In the genomic region with DNA sequence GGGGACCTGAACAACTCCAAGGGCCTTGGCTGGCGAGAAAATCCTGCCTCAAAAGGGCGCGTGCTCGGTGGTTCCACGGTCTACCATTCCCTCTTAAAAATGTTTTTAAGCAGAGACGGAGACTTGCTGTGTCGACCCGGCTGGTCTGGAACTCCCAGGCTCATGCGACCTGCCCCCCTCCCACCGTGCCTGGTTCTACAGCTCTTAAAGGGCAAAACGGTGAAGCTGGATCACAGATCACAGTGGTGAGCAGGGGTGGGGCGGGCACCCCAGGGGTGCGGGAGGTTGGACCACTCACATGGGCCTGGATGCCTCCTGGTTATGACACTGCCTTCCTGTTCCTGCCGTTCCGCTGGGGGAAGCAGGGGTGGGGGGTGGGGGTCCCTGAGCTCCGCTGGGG, we compare ENCODE assay signal across 25 cellular contexts. TPM values are rescaled to one million over a fixed set of nuclear protein-coding genes. Genes with fewer than 3 reads are reported as not detected.
"Had no signal": no experiment of that assay in that cellular context is flagged by ENCODE, and none has a peak within 500 bp of the region (broad histone marks: within the 10 kb centered on the region; RNA-seq: fewer than 3 reads in every experiment).

No MANE protein-coding gene starts in this region.

- H3K27me3 Mint-ChIP-seq: activated naive CD4-positive, alpha-beta T cell treated with anti-CD3 and anti-CD28 coated beads, Interleukin-2, amount 50 U/mL, for 24 hours had no signal

- H3K27ac Mint-ChIP-seq: activated B cell treated with CpG ODN at 0.5 μM for 24 hours; activated CD4-positive, alpha-beta T cell treated with anti-CD3 and anti-CD28 coated beads, Interleukin-2, amount 10 ng/mL, durations not matched to agents 24 days and 14 days; activated CD8-positive, alpha-beta T cell treated with anti-CD3 and anti-CD28 coated beads, Interleukin-2, amount 10 ng/mL, durations not matched to agents 7 days and 5 days; activated naive CD4-positive, alpha-beta T cell treated with anti-CD3 and anti-CD28 coated beads, Interleukin-2, amount 50 U/mL, for 24 hours; nephron; T-helper 2 cell treated with Interferon-gamma antibody and Interleukin-4, amounts not matched to agents 5 μg/mL and 100 μg/mL, for 36 hours had no signal

- ATAC-seq: activated CD8-positive, alpha-beta T cell treated with anti-CD3 and anti-CD28 coated beads, Interleukin-2, amount 10 ng/mL, durations not matched to agents 7 days and 5 days had no signal

- H3K36me3 ChIP-seq: tibial artery, uterus had no signal

- H3K9me3 Mint-ChIP-seq: activated B cell treated with CpG ODN at 0.5 μM for 24 hours; activated CD4-positive, alpha-beta T cell treated with anti-CD3 and anti-CD28 coated beads, Interleukin-2, amount 10 ng/mL, durations not matched to agents 24 days and 14 days; activated naive CD4-positive, alpha-beta T cell treated with anti-CD3 and anti-CD28 coated beads, Interleukin-2, amount 50 U/mL, for 24 hours; nephron had no signal

- DNase-seq: activated B cell treated with CpG ODN at 0.5 μM for 24 hours; activated CD4-positive, alpha-beta T cell treated with anti-CD3 and anti-CD28 coated beads, Interleukin-2, amount 10 ng/mL, durations not matched to agents 24 days and 14 days; activated CD8-positive, alpha-beta T cell treated with anti-CD3 and anti-CD28 coated beads, Interleukin-2, amount 10 ng/mL, durations not matched to agents 7 days and 5 days; activated gamma-delta T cell; activated T-cell treated with anti-CD3 and anti-CD28 coated beads, Interleukin-2, amount 50 U/mL, for 48 hours; foreskin fibroblast; glutamatergic neuron; kidney glomerular epithelial cell; nucleus accumbens; stimulated activated CD4-positive, alpha-beta T cell treated with anti-CD3 and anti-CD28 coated beads, Interleukin-2, amount 100 ng/mL, for 24 hours; stimulated activated naive CD4-positive, alpha-beta T cell treated with Interleukin-2 at 50 U/mL for 16 hours; uterus had no signal

- H3K4me3 Mint-ChIP-seq: activated B cell treated with CpG ODN at 0.5 μM for 24 hours; activated CD4-positive, alpha-beta T cell treated with anti-CD3 and anti-CD28 coated beads, Interleukin-2, amount 10 ng/mL, durations not matched to agents 24 days and 14 days; activated CD8-positive, alpha-beta T cell treated with anti-CD3 and anti-CD28 coated beads, Interleukin-2, amount 10 ng/mL, durations not matched to agents 7 days and 5 days; activated naive CD4-positive, alpha-beta T cell treated with anti-CD3 and anti-CD28 coated beads, Interleukin-2, amount 50 U/mL, for 24 hours; T-helper 2 cell treated with Interferon-gamma antibody and Interleukin-4, amounts not matched to agents 5 μg/mL and 100 μg/mL, for 36 hours had no signal

- H3K9me3 ChIP-seq: tibial artery, uterus had no signal

- H3K27me3 ChIP-seq: uterus had no signal

- H3K36me3 Mint-ChIP-seq: activated naive CD4-positive, alpha-beta T cell treated with anti-CD3 and anti-CD28 coated beads, Interleukin-2, amount 50 U/mL, for 24 hours had no signal

- H3K27ac ChIP-seq: epithelial cell of prostate, tibial artery, uterus had no signal

- H3K4me3 ChIP-seq: tibial artery, uterus had no signal

RNA-seq across cellular contexts. Expression of a gene that starts 46.0 kb away (rescaled TPM):
- total RNA-seq: activated B cell treated with CpG ODN at 0.5 μM for 24 hours; activated CD4-positive, alpha-beta T cell treated with anti-CD3 and anti-CD28 coated beads, Interleukin-2, amount 10 ng/mL, durations not matched to agents 24 days and 14 days; activated CD8-positive, alpha-beta T cell treated with anti-CD3 and anti-CD28 coated beads, Interleukin-2, amount 10 ng/mL, durations not matched to agents 7 days and 5 days; cerebellum; mesenteric fat pad; renal cortical epithelial cell; SK-MEL-5; subcutaneous adipose tissue; uterus had no signal

RNA-seq across cellular contexts. Expression of a gene that starts 53.6 kb away (rescaled TPM):
- total RNA-seq: activated CD4-positive, alpha-beta T cell treated with anti-CD3 and anti-CD28 coated beads, Interleukin-2, amount 10 ng/mL, durations not matched to agents 24 days and 14 days; bronchial epithelial cell; dermis microvascular lymphatic vessel endothelial cell; lower leg skin; SK-MEL-5 had no signal
